14 cellular contexts compared by ENCODE assay signal in genomic region chr1:205766038-205766437, GRCh38. TPM values are rescaled to one million over a fixed set of nuclear protein-coding genes. Genes with fewer than 3 reads are reported as not detected.
A peak's percentile ranks its signal among the peaks of the same experiment; 100 is the strongest.
DNase-seq lines count a peak whose midpoint lies in the region; ATAC-seq and TF ChIP-seq lines count a peak whose summit lies in the region.
"Had no signal": no experiment of that assay in that cellular context is flagged by ENCODE, and none has a peak within 500 bp of the region (broad histone marks: within the 10 kb centered on the region; RNA-seq: fewer than 3 reads in every experiment).

No MANE protein-coding gene starts in this region.

- peaks cover 38% of the 10 kb centered on the region for H3K4me1 Mint-ChIP-seq in activated T-helper 1 cell treated with anti-CD3 and anti-CD28 coated beads, Interleukin-12 subunit alpha, Interleukin-12 subunit beta, Interleukin-2, Interleukin-4 antibody, amounts not matched to agents 30 ng/mL and 10 ng/mL and 1 ng/mL, durations not matched to agents 14 hours and 24 hours and 36 hours (ENCODE audit: low read depth)

- peak overlapping the region; percentile 29 for H3K27ac Mint-ChIP-seq in activated T-helper 1 cell treated with anti-CD3 and anti-CD28 coated beads, Interleukin-12 subunit alpha, Interleukin-12 subunit beta, Interleukin-2, Interleukin-4 antibody, amounts not matched to agents 30 ng/mL and 10 ng/mL and 1 ng/mL, durations not matched to agents 14 hours and 24 hours and 36 hours

- intact Hi-C loops in activated T-helper 1 cell treated with anti-CD3 and anti-CD28 coated beads, Interleukin-12 subunit alpha, Interleukin-12 subunit beta, Interleukin-2, Interleukin-4 antibody, amounts not matched to agents 30 ng/mL and 10 ng/mL and 1 ng/mL, durations not matched to agents 14 hours and 24 hours and 36 hours (cut with micrococcal nuclease) = no loop called here

- H3K4me1 ChIP-seq in foreskin keratinocyte = no peaks in the 10 kb centered on the region
- H3K4me1 ChIP-seq: body of pancreas had no signal

- no peak overlapping the region for H3K27ac ChIP-seq in foreskin keratinocyte
- H3K27ac ChIP-seq: body of pancreas had no signal

- no peaks in the 10 kb centered on the region for H3K27me3 ChIP-seq in foreskin keratinocyte
- H3K27me3 ChIP-seq: body of pancreas had no signal

- no peak overlapping the region for H3K4me3 Mint-ChIP-seq in activated T-helper 1 cell treated with anti-CD3 and anti-CD28 coated beads, Interleukin-12 subunit alpha, Interleukin-12 subunit beta, Interleukin-2, Interleukin-4 antibody, amounts not matched to agents 30 ng/mL and 10 ng/mL and 1 ng/mL, durations not matched to agents 14 hours and 24 hours and 36 hours

- peaks cover 41% of the 10 kb centered on the region for H3K36me3 Mint-ChIP-seq in activated T-helper 1 cell treated with anti-CD3 and anti-CD28 coated beads, Interleukin-12 subunit alpha, Interleukin-12 subunit beta, Interleukin-2, Interleukin-4 antibody, amounts not matched to agents 30 ng/mL and 10 ng/mL and 1 ng/mL, durations not matched to agents 14 hours and 24 hours and 36 hours (ENCODE audit: low read depth)

- peak; percentile 77 for ATAC-seq in foreskin keratinocyte
- ATAC-seq in GM21447 (IDR thresholded peaks at IDR 0.05; ENCODE audit: unreplicated experiment) = no peak
- ATAC-seq: body of pancreas had no signal

- H3K9me3 Mint-ChIP-seq in activated T-helper 1 cell treated with anti-CD3 and anti-CD28 coated beads, Interleukin-12 subunit alpha, Interleukin-12 subunit beta, Interleukin-2, Interleukin-4 antibody, amounts not matched to agents 30 ng/mL and 10 ng/mL and 1 ng/mL, durations not matched to agents 14 hours and 24 hours and 36 hours = no peaks in the 10 kb centered on the region

- no peak for TF ChIP-seq CTCF in foreskin keratinocyte (conservative IDR thresholded peaks at IDR 0.05)

- no peaks in the 10 kb centered on the region for H3K27me3 Mint-ChIP-seq in activated T-helper 1 cell treated with anti-CD3 and anti-CD28 coated beads, Interleukin-12 subunit alpha, Interleukin-12 subunit beta, Interleukin-2, Interleukin-4 antibody, amounts not matched to agents 30 ng/mL and 10 ng/mL and 1 ng/mL, durations not matched to agents 14 hours and 24 hours and 36 hours (ENCODE audit: insufficient read depth)

- peak; percentile 58 for DNase-seq in A172 (ENCODE audit: low spot score)
- peak; percentile 14 for DNase-seq in H4 (ENCODE audit: low spot score)
- no peak for DNase-seq in activated T-helper 1 cell treated with anti-CD3 and anti-CD28 coated beads, Interleukin-12 subunit alpha, Interleukin-12 subunit beta, Interleukin-2, Interleukin-4 antibody, amounts not matched to agents 30 ng/mL and 10 ng/mL and 1 ng/mL, durations not matched to agents 14 hours and 24 hours and 36 hours (ENCODE audit: low spot score)
- peak; percentile 44 to 64 for DNase-seq in foreskin keratinocyte
- no peak for DNase-seq in RKO (ENCODE audit: low spot score)
- DNase-seq in NCI-H1930 (lab: John Stamatoyannopoulos, UW) = no peak
- no peak for DNase-seq in stimulated activated CD4-positive, alpha-beta T cell treated with anti-CD3 and anti-CD28 coated beads, Interleukin-4, amount 100 ng/mL, for 24 hours
- DNase-seq: body of pancreas; effector memory CD4-positive, alpha-beta T cell; KBM-7; NCI-H1436 treated with DMSO at 0.1 percent for 48 hours; NCI-H510A; stimulated activated naive CD4-positive, alpha-beta T cell treated with Interleukin-2 at 50 U/mL for 16 hours had no signal

RNA-seq across cellular contexts. Expression of gene RAB29, which starts 9.2 kb away (rescaled TPM):
- total RNA-seq in A172 (2014; rRNA removed; shearing (Covaris generic)) = 29.8 and 33.3 TPM in 2 replicates
- total RNA-seq in H4 (2014; rRNA removed; shearing (Covaris generic)) = 15.5 and 15.8 TPM in 2 replicates
- total RNA-seq in activated T-helper 1 cell treated with anti-CD3 and anti-CD28 coated beads, Interleukin-12 subunit alpha, Interleukin-12 subunit beta, Interleukin-2, Interleukin-4 antibody, amounts not matched to agents 30 ng/mL and 10 ng/mL and 1 ng/mL, durations not matched to agents 14 hours and 24 hours and 36 hours = 37.2 and 38.1 TPM in 2 replicates
- 25.2 and 26.4 TPM in 2 replicates for total RNA-seq in foreskin keratinocyte
- polyA plus RNA-seq in foreskin keratinocyte = 11.4 and 12.6 TPM in 2 replicates

RNA-seq across cellular contexts. Expression of gene NUCKS1, which starts 16.1 kb away (rescaled TPM):
- 323 and 355 TPM in 2 replicates for total RNA-seq in A172 (2014; rRNA removed; shearing (Covaris generic))
- total RNA-seq in H4 (2014; rRNA removed; shearing (Covaris generic)) = 179 and 195 TPM in 2 replicates
- total RNA-seq in activated T-helper 1 cell treated with anti-CD3 and anti-CD28 coated beads, Interleukin-12 subunit alpha, Interleukin-12 subunit beta, Interleukin-2, Interleukin-4 antibody, amounts not matched to agents 30 ng/mL and 10 ng/mL and 1 ng/mL, durations not matched to agents 14 hours and 24 hours and 36 hours = 146 and 147 TPM in 2 replicates
- total RNA-seq in foreskin keratinocyte = 143 and 159 TPM in 2 replicates
- 89.3 and 113 TPM in 2 replicates for polyA plus RNA-seq in foreskin keratinocyte

RNA-seq across cellular contexts. Expression of gene SLC41A1, which starts 47.0 kb away (rescaled TPM):
- total RNA-seq in A172 (2014; rRNA removed; shearing (Covaris generic)) = 19.2 and 28.6 TPM in 2 replicates
- total RNA-seq in H4 (2014; rRNA removed; shearing (Covaris generic)) = 8.2 and 15.7 TPM in 2 replicates
- 33.9 and 34.8 TPM in 2 replicates for total RNA-seq in activated T-helper 1 cell treated with anti-CD3 and anti-CD28 coated beads, Interleukin-12 subunit alpha, Interleukin-12 subunit beta, Interleukin-2, Interleukin-4 antibody, amounts not matched to agents 30 ng/mL and 10 ng/mL and 1 ng/mL, durations not matched to agents 14 hours and 24 hours and 36 hours
- total RNA-seq in foreskin keratinocyte = 16.4 and 20.0 TPM in 2 replicates
- polyA plus RNA-seq in foreskin keratinocyte = 9.0 and 11.2 TPM in 2 replicates

Comparison
In these comparisons a context has a peak if more than half of its experiments do, and no peak if none do; other contexts are left out.
1. DNase-seq: peak in A172 (single experiment), H4 (single experiment) and foreskin keratinocyte (2 of 2); none in activated T-helper 1 cell treated with anti-CD3 and anti-CD28 coated beads, Interleukin-12 subunit alpha, Interleukin-12 subunit beta, Interleukin-2, Interleukin-4 antibody, amounts not matched to agents 30 ng/mL and 10 ng/mL and 1 ng/mL, durations not matched to agents 14 hours and 24 hours and 36 hours (single experiment), RKO (single experiment), NCI-H1930 (0 of 2) and stimulated activated CD4-positive, alpha-beta T cell treated with anti-CD3 and anti-CD28 coated beads, Interleukin-4, amount 100 ng/mL, for 24 hours (single experiment).